In the genomic region with DNA sequence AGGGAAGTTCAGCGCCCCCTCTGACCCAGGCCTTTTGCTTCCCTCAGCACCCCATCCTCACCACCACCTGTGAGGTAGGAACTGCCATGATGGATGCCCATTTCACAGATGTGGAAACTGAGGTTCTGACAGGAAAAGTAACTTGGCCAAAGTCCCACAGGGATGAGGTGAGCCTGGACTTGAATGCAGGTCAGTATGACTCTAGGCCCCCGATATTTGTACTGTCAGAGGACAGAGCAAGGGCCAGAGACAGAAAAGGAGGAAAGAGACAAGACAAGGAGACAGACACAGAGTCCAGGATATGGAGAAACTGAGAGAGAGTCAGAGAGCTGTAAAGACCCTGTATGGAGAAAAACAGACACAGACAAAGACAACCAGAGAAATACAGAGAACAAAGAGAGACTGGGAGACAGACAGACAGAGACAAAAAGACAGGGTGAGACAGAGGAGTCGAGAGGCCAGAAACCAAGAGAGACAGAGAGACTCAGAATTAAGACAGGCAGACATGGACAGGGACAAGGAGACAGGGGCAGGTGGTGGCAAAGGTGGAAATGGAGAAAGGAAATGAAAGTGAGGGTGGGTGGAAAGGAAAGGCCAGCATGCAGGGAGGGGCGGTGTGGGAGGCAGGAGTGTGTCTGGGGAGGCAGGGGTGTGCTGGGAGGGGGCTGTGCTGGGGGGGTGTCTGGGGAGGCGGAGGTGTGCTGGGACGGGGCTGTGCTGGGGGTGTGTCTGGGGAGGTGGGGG, we compare ENCODE assay signal across 1 cellular context.
TF ChIP-seq lines count a peak whose summit lies in the region.

No MANE protein-coding gene starts in this region.

TF ChIP-seq in GM23338, 12 proteins besides CTCF, POLR2A, EP300 and RAD21:
- TF ChIP-seq, protein P1, sequence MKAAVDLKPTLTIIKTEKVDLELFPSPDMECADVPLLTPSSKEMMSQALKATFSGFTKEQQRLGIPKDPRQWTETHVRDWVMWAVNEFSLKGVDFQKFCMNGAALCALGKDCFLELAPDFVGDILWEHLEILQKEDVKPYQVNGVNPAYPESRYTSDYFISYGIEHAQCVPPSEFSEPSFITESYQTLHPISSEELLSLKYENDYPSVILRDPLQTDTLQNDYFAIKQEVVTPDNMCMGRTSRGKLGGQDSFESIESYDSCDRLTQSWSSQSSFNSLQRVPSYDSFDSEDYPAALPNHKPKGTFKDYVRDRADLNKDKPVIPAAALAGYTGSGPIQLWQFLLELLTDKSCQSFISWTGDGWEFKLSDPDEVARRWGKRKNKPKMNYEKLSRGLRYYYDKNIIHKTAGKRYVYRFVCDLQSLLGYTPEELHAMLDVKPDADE (IDR thresholded peaks at IDR 0.05), result no peak
- no peak for TF ChIP-seq CREB1 (CRISPR knock-in tag; IDR thresholded peaks at IDR 0.05; ENCODE audit: low read depth)
- peak; percentile 71 for TF ChIP-seq EZH2 (IDR thresholded peaks at IDR 0.05; ENCODE audit: low read depth, unreplicated experiment)
